ENCODE assay signal across 31 cellular contexts in the genomic region with DNA sequence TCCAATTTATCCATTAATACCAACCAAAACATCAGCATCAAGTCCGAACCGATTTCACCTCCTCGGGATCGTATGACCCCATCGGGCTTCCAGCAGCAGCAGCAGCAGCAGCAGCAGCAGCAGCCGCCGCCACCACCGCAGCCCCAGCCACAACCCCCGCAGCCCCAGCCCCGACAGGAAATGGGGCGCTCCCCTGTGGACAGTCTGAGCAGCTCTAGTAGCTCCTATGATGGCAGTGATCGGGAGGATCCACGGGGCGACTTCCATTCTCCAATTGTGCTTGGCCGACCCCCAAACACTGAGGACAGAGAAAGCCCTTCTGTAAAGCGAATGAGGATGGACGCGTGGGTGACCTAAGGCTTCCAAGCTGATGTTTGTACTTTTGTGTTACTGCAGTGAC. TPM values are rescaled to one million over a fixed set of nuclear protein-coding genes. Genes with fewer than 3 reads are reported as not detected.
DNase-seq lines count a peak whose midpoint lies in the region; ATAC-seq and TF ChIP-seq lines count a peak whose summit lies in the region.
"Had no signal": no experiment of that assay in that cellular context is flagged by ENCODE, and none has a peak within 500 bp of the region (broad histone marks: within the 10 kb centered on the region; RNA-seq: fewer than 3 reads in every experiment).

No MANE protein-coding gene starts in this region.

- H3K4me1 Mint-ChIP-seq in stimulated activated naive CD8-positive, alpha-beta T cell treated with anti-CD3 and anti-CD28 coated beads, Interleukin-15, amount 100 ng/mL, for 72 hours = peaks cover 37% of the 10 kb centered on the region
- H3K4me1 Mint-ChIP-seq in Calu3 (ENCODE audit: low read depth, unreplicated experiment) = peaks cover 21% of the 10 kb centered on the region
- H3K4me1 Mint-ChIP-seq: mesothelial cell of epicardium had no signal

- intact Hi-C loops in ascending aorta (cut with DNase I) (no loop called here), Calu3 (cut with micrococcal nuclease; ENCODE audit: unreplicated experiment) (no loop called here), aorta (cut with DNase I) (no loop called here)

- peaks cover 12% of the 10 kb centered on the region for H3K36me3 Mint-ChIP-seq in Calu3 (ENCODE audit: insufficient read depth, unreplicated experiment)

- CTCF ChIA-PET in Calu3 (lab: Charles Lee) = no interaction called here

- peaks cover 7 to 40% of the 10 kb centered on the region in 2 donors for H3K4me1 ChIP-seq in ascending aorta
- H3K4me1 ChIP-seq in aorta (ENCODE audit: control insufficient read depth in 1 of 2, insufficient read depth in 2 of 2, low read length in 2 of 2) = peaks cover 0 to 3% of the 10 kb centered on the region in 2 donors

- peak overlapping the region in 1 of 2 donors; percentile 7 for H3K4me3 Mint-ChIP-seq in stimulated activated naive CD8-positive, alpha-beta T cell treated with anti-CD3 and anti-CD28 coated beads, Interleukin-15, amount 100 ng/mL, for 72 hours
- no peak overlapping the region for H3K4me3 Mint-ChIP-seq in Calu3 (ENCODE audit: low read depth, unreplicated experiment)
- H3K4me3 Mint-ChIP-seq: activated T-helper 1 cell treated with anti-CD3 and anti-CD28 coated beads, Interleukin-12 subunit alpha, Interleukin-12 subunit beta, Interleukin-2, Interleukin-4 antibody, amounts not matched to agents 30 ng/mL and 10 ng/mL and 1 ng/mL, durations not matched to agents 14 hours and 24 hours and 36 hours; mesothelial cell of epicardium; type B pancreatic cell had no signal

- no peaks in the 10 kb centered on the region for H3K9me3 ChIP-seq in ascending aorta
- H3K9me3 ChIP-seq in aorta (ENCODE audit: control insufficient read depth, low read length) = no peaks in the 10 kb centered on the region
- H3K9me3 ChIP-seq: breast epithelium, neutrophil, Peyer's patch, right lobe of liver had no signal

- no peak overlapping the region for H3K27ac Mint-ChIP-seq in stimulated activated naive CD8-positive, alpha-beta T cell treated with anti-CD3 and anti-CD28 coated beads, Interleukin-15, amount 100 ng/mL, for 72 hours
- no peak overlapping the region for H3K27ac Mint-ChIP-seq in Calu3 (ENCODE audit: unreplicated experiment)
- H3K27ac Mint-ChIP-seq: activated T-helper 1 cell treated with anti-CD3 and anti-CD28 coated beads, Interleukin-12 subunit alpha, Interleukin-12 subunit beta, Interleukin-2, Interleukin-4 antibody, amounts not matched to agents 30 ng/mL and 10 ng/mL and 1 ng/mL, durations not matched to agents 14 hours and 24 hours and 36 hours; mesothelial cell of epicardium; type B pancreatic cell had no signal

- H3K27me3 Mint-ChIP-seq in stimulated activated naive CD8-positive, alpha-beta T cell treated with anti-CD3 and anti-CD28 coated beads, Interleukin-15, amount 100 ng/mL, for 72 hours = no peaks in the 10 kb centered on the region
- no peaks in the 10 kb centered on the region for H3K27me3 Mint-ChIP-seq in Calu3 (ENCODE audit: unreplicated experiment)
- H3K27me3 Mint-ChIP-seq: type B pancreatic cell had no signal

- no peaks in the 10 kb centered on the region for H3K9me3 Mint-ChIP-seq in stimulated activated naive CD8-positive, alpha-beta T cell treated with anti-CD3 and anti-CD28 coated beads, Interleukin-15, amount 100 ng/mL, for 72 hours
- H3K9me3 Mint-ChIP-seq in Calu3 (ENCODE audit: low read depth, unreplicated experiment) = no peaks in the 10 kb centered on the region
- H3K9me3 Mint-ChIP-seq: activated T-helper 1 cell treated with anti-CD3 and anti-CD28 coated beads, Interleukin-12 subunit alpha, Interleukin-12 subunit beta, Interleukin-2, Interleukin-4 antibody, amounts not matched to agents 30 ng/mL and 10 ng/mL and 1 ng/mL, durations not matched to agents 14 hours and 24 hours and 36 hours; mesothelial cell of epicardium; type B pancreatic cell had no signal

- 71 to 75% methylated on average over 18 of the region's 18 CpGs for WGBS in aorta, 2 donors

- peak in 1 of 2 donors; percentile 18 for DNase-seq in stimulated activated naive CD8-positive, alpha-beta T cell treated with anti-CD3 and anti-CD28 coated beads, Interleukin-15, amount 100 ng/mL, for 72 hours
- no peak for DNase-seq in stimulated activated naive CD8-positive, alpha-beta T cell treated with anti-CD3 and anti-CD28 coated beads, Interleukin-15, Interleukin-2, amounts not matched to agents 100 U/mL and 50 U/mL, for 24 hours
- DNase-seq in ascending aorta (ENCODE audit: low spot score in 2 of 2) = no peak
- peak; percentile 50 for DNase-seq in islet precursor cell
- no peak for DNase-seq in Calu3
- DNase-seq in aorta = no peak
- no peak for DNase-seq in NCI-H345 (lab: John Stamatoyannopoulos, UW)
- DNase-seq: activated CD4-positive, alpha-beta T cell treated with anti-CD3 and anti-CD28 coated beads, Interleukin-2, amount 50 U/mL, for 1 hour; activated CD8-positive, alpha-beta memory T cell treated with anti-CD3 and anti-CD28 coated beads, Interleukin-2, amount 50 U/mL, for 4 hours; activated naive CD4-positive, alpha-beta T cell treated with Interleukin-2 at 50 U/mL for 16 hours; amygdala; COR-L47; effector CD8-positive, alpha-beta T cell; erythroblast; GDM1; kidney; MV-4-11; NCI-H1436 treated with DMSO at 0.1 percent for 48 hours; NCI-H2107; NCI-H774; Peyer's patch; right lobe of liver; stimulated activated CD8-positive, alpha-beta memory T cell treated with anti-CD3 and anti-CD28 coated beads, Interleukin-4, amount 100 ng/mL, for 48 hours; SW 1271; T-helper 9 cell; WERI-Rb-1 had no signal

- H3K36me3 ChIP-seq in ascending aorta = peaks cover 20 to 46% of the 10 kb centered on the region in 2 donors
- peaks cover 3 to 5% of the 10 kb centered on the region in 2 donors for H3K36me3 ChIP-seq in aorta (ENCODE audit: control insufficient read depth in 1 of 2, insufficient read depth in 2 of 2, low read length in 1 of 2)

- ATAC-seq in stimulated activated naive CD8-positive, alpha-beta T cell treated with anti-CD3 and anti-CD28 coated beads, Interleukin-15, amount 100 ng/mL, for 72 hours = peak; percentile 19
- no peak for ATAC-seq in stimulated activated naive CD8-positive, alpha-beta T cell treated with anti-CD3 and anti-CD28 coated beads, Interleukin-15, Interleukin-2, amounts not matched to agents 100 U/mL and 50 U/mL, for 24 hours
- ATAC-seq in aorta (ENCODE audit: low FRiP score) = no peak
- ATAC-seq: right lobe of liver had no signal

- H3K4me3 ChIP-seq in ascending aorta (no peak overlapping the region), aorta (ENCODE audit: low read length in 2 of 2) (no peak overlapping the region)
- H3K4me3 ChIP-seq: breast epithelium, Peyer's patch, right lobe of liver had no signal

- TF ChIP-seq CTCF in ascending aorta (IDR thresholded peaks at IDR 0.05) (no peak), Calu3 (IDR thresholded peaks at IDR 0.05; ENCODE audit: unreplicated experiment) (no peak)

- no TSS peak for BruUV-seq in Calu3 (replicated peaks; lab: Mats Ljungman, UMichigan)

- H3K27ac ChIP-seq in ascending aorta (peak overlapping the region; percentile 82 to 83), aorta (ENCODE audit: low read depth in 1 of 2, low read length in 2 of 2) (no peak overlapping the region)
- H3K27ac ChIP-seq: neutrophil, Peyer's patch, right lobe of liver, WERI-Rb-1 had no signal

- no peaks in the 10 kb centered on the region for H3K27me3 ChIP-seq in ascending aorta
- H3K27me3 ChIP-seq in aorta (ENCODE audit: control insufficient read depth in 1 of 2, insufficient read depth in 2 of 2, low read length in 1 of 2) = no peaks in the 10 kb centered on the region
- H3K27me3 ChIP-seq: breast epithelium, neutrophil, Peyer's patch, right lobe of liver had no signal

RNA-seq across cellular contexts. Expression of a gene that starts 20.8 kb away (rescaled TPM):
- total RNA-seq in ascending aorta = not detected
- total RNA-seq in Calu3 (2022) = 6.6 and 8.2 TPM in 2 replicates
- total RNA-seq in aorta = 10 to 100 TPM in 1 of 2 donors, 1 to 10 TPM in 1; 7.7 to 14.3 TPM
- polyA plus RNA-seq in aorta = 10 to 100 TPM in 1 of 2 donors, 1 to 10 TPM in 1; 1.9 to 12.4 TPM

Comparison
In these comparisons a context has a peak if more than half of its experiments do, and no peak if none do; other contexts are left out.
1. H3K27ac ChIP-seq: peak in ascending aorta (2 of 2); none in aorta (0 of 2).